In the genomic region with DNA sequence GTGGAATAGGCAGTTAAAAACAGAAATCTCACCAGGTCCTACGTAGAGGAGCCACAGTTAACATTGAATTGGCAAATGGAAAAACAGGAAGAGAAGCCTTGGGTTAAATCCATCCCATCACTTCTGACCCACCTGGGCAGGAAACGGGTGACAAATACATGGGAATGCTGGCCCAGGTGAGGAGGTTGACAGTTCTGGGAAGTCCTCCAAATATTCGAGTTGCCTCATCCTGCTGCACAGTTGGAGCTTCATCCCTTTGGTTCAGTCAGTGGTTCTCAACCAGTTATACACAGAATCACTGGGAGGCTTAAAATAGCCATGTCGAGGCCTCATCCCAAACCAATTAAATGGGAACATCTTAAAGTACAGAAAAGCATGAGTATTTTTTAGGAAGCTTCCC, we compare ENCODE assay signal across 16 cellular contexts. TPM values are rescaled to one million over a fixed set of nuclear protein-coding genes. Genes with fewer than 3 reads are reported as not detected.
DNase-seq lines count a peak whose midpoint lies in the region; ATAC-seq and TF ChIP-seq lines count a peak whose summit lies in the region.
"Had no signal": no experiment of that assay in that cellular context is flagged by ENCODE, and none has a peak within 500 bp of the region (broad histone marks: within the 10 kb centered on the region; RNA-seq: fewer than 3 reads in every experiment).

No MANE protein-coding gene starts in this region.

- H3K9me3 Mint-ChIP-seq in endothelial cell (ENCODE audit: unreplicated experiment) (no peaks in the 10 kb centered on the region), nephron progenitor cell (no peaks in the 10 kb centered on the region)
- H3K9me3 Mint-ChIP-seq: natural killer cell; T-helper 2 cell treated with Interferon-gamma antibody and Interleukin-4, amounts not matched to agents 5 μg/mL and 100 μg/mL, for 36 hours had no signal

- H3K4me3 ChIP-seq in PC-9 (no peak overlapping the region), suprapubic skin (no peak overlapping the region)
- H3K4me3 ChIP-seq: SJCRH30 had no signal

- TF ChIP-seq CTCF in PC-9 (conservative IDR thresholded peaks at IDR 0.05) (no peak), endothelial cell (IDR thresholded peaks at IDR 0.05; ENCODE audit: unreplicated experiment) (no peak), suprapubic skin (IDR thresholded peaks at IDR 0.05) (no peak), nephron progenitor cell (IDR thresholded peaks at IDR 0.05) (no peak)

- no peaks in the 10 kb centered on the region for H4K20me1 ChIP-seq in PC-9 (ENCODE audit: insufficient read depth)

- DNase-seq in PC-9 = peak; percentile 31 to 46
- no peak for DNase-seq in endothelial cell (ENCODE audit: low spot score)
- no peak for DNase-seq in left lobe of liver (ENCODE audit: low spot score)
- peak in 1 of 2 donors; percentile 40 for DNase-seq in suprapubic skin (ENCODE audit: low spot score in 2 of 2)
- DNase-seq in GF-D8 (lab: John Stamatoyannopoulos, UW) = no peak
- no peak for DNase-seq in NCI-H524 (lab: John Stamatoyannopoulos, UW)
- DNase-seq in nephron progenitor cell = no peak
- DNase-seq: activated CD4-positive, CD25-positive, alpha-beta regulatory T cell treated with anti-CD3 and anti-CD28 coated beads, Interleukin-2, amount 50 U/mL, for 72 hours; activated effector memory CD4-positive, alpha-beta T cell treated with anti-CD3 and anti-CD28 coated beads, Interleukin-2, amount 50 U/mL, for 16 hours; AML-193; Karpas-422; natural killer cell; NCI-H1436; NCI-H2227 treated with DMSO at 0.1 percent for 48 hours; SJCRH30 had no signal

- H3K27me3 ChIP-seq in PC-9 (ENCODE audit: insufficient read depth, low read depth) (no peaks in the 10 kb centered on the region), suprapubic skin (no peaks in the 10 kb centered on the region)
- H3K27me3 ChIP-seq: SJCRH30 had no signal

- no peak overlapping the region for H2AFZ ChIP-seq in PC-9

- ATAC-seq in left lobe of liver = peak; percentile 91
- ATAC-seq: natural killer cell had no signal

- H3K27ac ChIP-seq in PC-9 (peak overlapping the region; percentile 19; the same call in 1 of the 2 replicates), suprapubic skin (peak overlapping the region; percentile 33)
- H3K27ac ChIP-seq: SJCRH30 had no signal

- H3K36me3 ChIP-seq in PC-9 (ENCODE audit: low read depth) (no peaks in the 10 kb centered on the region; the same call in 1 of the 2 replicates), suprapubic skin (no peaks in the 10 kb centered on the region)
- H3K36me3 ChIP-seq: SJCRH30 had no signal

- intact Hi-C loops in PC-9 (cut with micrococcal nuclease; ENCODE audit: unreplicated experiment) = loop anchor here (1.0 kb wide), 1 partner anchor 10 kb away; no protein-coding TSS in a partner anchor

- peaks cover 75% of the 10 kb centered on the region for H3K79me2 ChIP-seq in PC-9 (ENCODE audit: low read depth)

- peaks cover 24% of the 10 kb centered on the region for H3K36me3 Mint-ChIP-seq in endothelial cell (ENCODE audit: low read depth, unreplicated experiment)
- no peaks in the 10 kb centered on the region for H3K36me3 Mint-ChIP-seq in nephron progenitor cell (ENCODE audit: low read depth)
- H3K36me3 Mint-ChIP-seq: natural killer cell had no signal

- H3K27ac Mint-ChIP-seq in endothelial cell (ENCODE audit: unreplicated experiment) (no peak overlapping the region), nephron progenitor cell (no peak overlapping the region)
- H3K27ac Mint-ChIP-seq: natural killer cell; T-helper 2 cell treated with Interferon-gamma antibody and Interleukin-4, amounts not matched to agents 5 μg/mL and 100 μg/mL, for 36 hours had no signal

- H3K4me1 ChIP-seq in PC-9 (replicated peaks; ENCODE audit: insufficient read depth) = peaks cover 50% of the 10 kb centered on the region
- H3K4me1 ChIP-seq in suprapubic skin = peaks cover 41% of the 10 kb centered on the region

- no peaks in the 10 kb centered on the region for H3K9me3 ChIP-seq in PC-9 (ENCODE audit: insufficient read depth, low read depth)
- no peaks in the 10 kb centered on the region for H3K9me3 ChIP-seq in suprapubic skin
- H3K9me3 ChIP-seq: SJCRH30 had no signal

- H3K4me1 Mint-ChIP-seq in endothelial cell (ENCODE audit: unreplicated experiment) (peaks cover 56% of the 10 kb centered on the region), nephron progenitor cell (no peaks in the 10 kb centered on the region)
- H3K4me1 Mint-ChIP-seq: natural killer cell had no signal

- peak overlapping the region; percentile 66 for H3K4me3 Mint-ChIP-seq in endothelial cell (ENCODE audit: unreplicated experiment)
- no peak overlapping the region for H3K4me3 Mint-ChIP-seq in nephron progenitor cell
- H3K4me3 Mint-ChIP-seq: natural killer cell; T-helper 2 cell treated with Interferon-gamma antibody and Interleukin-4, amounts not matched to agents 5 μg/mL and 100 μg/mL, for 36 hours had no signal

- POLR2A ChIA-PET in PC-9 (lab: Charles Lee; ENCODE audit: unreplicated experiment) = no interaction called here

- WGBS in suprapubic skin = 47% methylated on average over 4 of the region's 4 CpGs

- H3F3A ChIP-seq in PC-9 (ENCODE audit: insufficient read depth, low read depth) = no peaks in the 10 kb centered on the region; the same call in none of the 2 replicates

- no TSS peak for BruUV-seq in PC-9 (replicated peaks; lab: Mats Ljungman, UMichigan)

- no peak for TF ChIP-seq POLR2A in suprapubic skin (IDR thresholded peaks at IDR 0.05)

- CTCF ChIA-PET in PC-9 (lab: Charles Lee) = no interaction called here

- H3K9me2 ChIP-seq in PC-9 (ENCODE audit: insufficient read depth) = no peaks in the 10 kb centered on the region

- H3K27me3 Mint-ChIP-seq in endothelial cell (ENCODE audit: unreplicated experiment) (peaks cover 4% of the 10 kb centered on the region), nephron progenitor cell (ENCODE audit: low read depth, poor library complexity) (peaks cover 37% of the 10 kb centered on the region)

- 0 out of 2 replicates have a peak overlapping the region, but pooled peaks have one; percentile 36 for H3K4me2 ChIP-seq in PC-9

- TF ChIP-seq EP300 in suprapubic skin (IDR thresholded peaks at IDR 0.05) = no peak

RNA-seq across cellular contexts. Expression of a gene that starts 5.3 kb away (rescaled TPM):
- total RNA-seq in PC-9 (2021) (3.5 and 5.9 TPM in 2 replicates), endothelial cell (ENCODE audit: unreplicated experiment) (55.3 TPM), left lobe of liver (0.58 TPM), suprapubic skin (10 to 100 TPM in 2 of 4 donors, 1 to 10 TPM in 2; 8.6 to 14.9 (median 11.6) TPM)
- total RNA-seq: natural killer cell had no signal

Comparison
In these comparisons a context has a peak if more than half of its experiments do, and no peak if none do; other contexts are left out.
1. DNase-seq: peak in PC-9 (2 of 2); none in endothelial cell (single experiment), left lobe of liver (single experiment), GF-D8 (single experiment), NCI-H524 (0 of 2) and nephron progenitor cell (single experiment).